21 cellular contexts compared by ENCODE assay signal in the genomic region with DNA sequence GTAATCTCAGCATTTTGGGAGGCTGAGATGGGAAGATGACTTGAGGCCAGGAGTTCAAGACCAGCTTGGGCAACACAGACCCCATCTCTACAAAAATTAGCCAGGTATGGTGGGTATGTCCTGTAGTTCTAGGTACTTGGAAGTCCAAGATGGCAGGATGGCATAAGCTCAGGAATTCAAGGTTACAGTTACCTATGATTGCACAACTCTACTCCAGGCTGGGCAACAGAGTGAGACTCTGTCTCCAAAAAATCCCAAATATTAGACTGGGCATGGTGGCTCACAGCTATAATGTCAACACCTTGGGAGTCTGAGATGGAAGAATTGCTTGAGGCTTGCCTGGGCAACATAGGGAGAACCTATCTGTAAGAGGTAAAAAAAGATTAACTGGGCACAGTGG.
"Had no signal": no experiment of that assay in that cellular context is flagged by ENCODE, and none has a peak within 500 bp of the region (broad histone marks: within the 10 kb centered on the region; RNA-seq: fewer than 3 reads in every experiment).

No MANE protein-coding gene starts in this region.

- ATAC-seq: body of pancreas; heart left ventricle; left ventricle myocardium superior; natural killer cell; stimulated activated naive CD8-positive, alpha-beta T cell treated with anti-CD3 and anti-CD28 coated beads, Interleukin-15, amount 100 ng/mL, for 72 hours had no signal

- H3K4me3 ChIP-seq: body of pancreas, cardiac muscle cell, heart left ventricle, prostate gland, right atrium auricular region, tibial artery had no signal

- H3K36me3 Mint-ChIP-seq: activated naive CD4-positive, alpha-beta T cell treated with anti-CD3 and anti-CD28 coated beads, Interleukin-2, amount 50 U/mL, for 24 hours; natural killer cell had no signal

- H3K4me1 ChIP-seq: body of pancreas, heart left ventricle, prostate gland, right atrium auricular region, tibial artery had no signal

- H3K9me3 Mint-ChIP-seq: activated naive CD4-positive, alpha-beta T cell treated with anti-CD3 and anti-CD28 coated beads, Interleukin-2, amount 50 U/mL, for 24 hours; dendritic cell treated with granulocyte-macrophage colony-stimulating factor and Interleukin-4, amounts not matched to agents 40 ng/mL and 50 ng/mL, for 4 days; mesothelial cell of epicardium; natural killer cell; stimulated activated naive CD8-positive, alpha-beta T cell treated with anti-CD3 and anti-CD28 coated beads, Interleukin-15, amount 100 ng/mL, for 72 hours had no signal

- H3K27ac Mint-ChIP-seq: activated naive CD4-positive, alpha-beta T cell treated with anti-CD3 and anti-CD28 coated beads, Interleukin-2, amount 50 U/mL, for 24 hours; dendritic cell treated with granulocyte-macrophage colony-stimulating factor and Interleukin-4, amounts not matched to agents 40 ng/mL and 50 ng/mL, for 4 days; mesothelial cell of epicardium had no signal

- H3K27ac ChIP-seq: body of pancreas, cardiac muscle cell, heart left ventricle, prostate gland, right atrium auricular region, tibial artery, WERI-Rb-1 had no signal

- H3K27me3 ChIP-seq: body of pancreas, cardiac muscle cell, heart left ventricle, right atrium auricular region, tibial artery had no signal

- H3K36me3 ChIP-seq: cardiac muscle cell, prostate gland had no signal

- H3K9me3 ChIP-seq: body of pancreas, heart left ventricle, prostate gland, right atrium auricular region, tibial artery had no signal

- H3K4me1 Mint-ChIP-seq: mesothelial cell of epicardium; natural killer cell; stimulated activated naive CD8-positive, alpha-beta T cell treated with anti-CD3 and anti-CD28 coated beads, Interleukin-15, amount 100 ng/mL, for 72 hours had no signal

- DNase-seq: activated CD4-positive, alpha-beta T cell treated with anti-CD3 and anti-CD28 coated beads, Interleukin-2, amount 50 U/mL, for 48 hours; activated CD4-positive, CD25-positive, alpha-beta regulatory T cell treated with anti-CD3 and anti-CD28 coated beads, Interleukin-2, amount 50 U/mL, for 72 hours; activated gamma-delta T cell treated with Interleukin-2 at 50 U/mL for 16 hours; amygdala; body of pancreas; effector CD4-positive, alpha-beta T cell; heart left ventricle; left ventricle myocardium superior; mammary epithelial cell; natural killer cell; stimulated activated CD4-positive, alpha-beta T cell treated with anti-CD3 and anti-CD28 coated beads, Interleukin-12 subunit alpha, Interleukin-12 subunit beta, amount 100 ng/mL, for 4 hours; stimulated activated naive CD8-positive, alpha-beta T cell treated with anti-CD3 and anti-CD28 coated beads, Interleukin-15, amount 100 ng/mL, for 72 hours; SW 1271; tibial artery; WERI-Rb-1 had no signal

- H3K4me3 Mint-ChIP-seq: activated naive CD4-positive, alpha-beta T cell treated with anti-CD3 and anti-CD28 coated beads, Interleukin-2, amount 50 U/mL, for 24 hours; dendritic cell treated with granulocyte-macrophage colony-stimulating factor and Interleukin-4, amounts not matched to agents 40 ng/mL and 50 ng/mL, for 4 days; mesothelial cell of epicardium; natural killer cell; stimulated activated naive CD8-positive, alpha-beta T cell treated with anti-CD3 and anti-CD28 coated beads, Interleukin-15, amount 100 ng/mL, for 72 hours had no signal

- H3K27me3 Mint-ChIP-seq: activated naive CD4-positive, alpha-beta T cell treated with anti-CD3 and anti-CD28 coated beads, Interleukin-2, amount 50 U/mL, for 24 hours; dendritic cell treated with granulocyte-macrophage colony-stimulating factor and Interleukin-4, amounts not matched to agents 40 ng/mL and 50 ng/mL, for 4 days; stimulated activated naive CD8-positive, alpha-beta T cell treated with anti-CD3 and anti-CD28 coated beads, Interleukin-15, amount 100 ng/mL, for 72 hours had no signal
